11 cellular contexts compared by ENCODE assay signal in genomic region chr2:9803023-9803805, GRCh38. TPM values are rescaled to one million over a fixed set of nuclear protein-coding genes. Genes with fewer than 3 reads are reported as not detected.
A peak's percentile ranks its signal among the peaks of the same experiment; 100 is the strongest.
DNase-seq lines count a peak whose midpoint lies in the region; TF ChIP-seq lines count a peak whose summit lies in the region.
"Had no signal": no experiment of that assay in that cellular context is flagged by ENCODE, and none has a peak within 500 bp of the region (broad histone marks: within the 10 kb centered on the region; RNA-seq: fewer than 3 reads in every experiment).

No MANE protein-coding gene starts in this region.

- H3K27ac ChIP-seq in SJCRH30, result no peak overlapping the region
- peak overlapping the region; percentile 96 for H3K27ac ChIP-seq in smooth muscle cell (ENCODE audit: low read depth)
- H3K27ac ChIP-seq: right lobe of liver had no signal

- H3K9ac ChIP-seq in smooth muscle cell (ENCODE audit: low read depth), result no peak overlapping the region

- H3K27me3 ChIP-seq in SJCRH30 (peaks cover 3% of the 10 kb centered on the region; the same call in 1 of the 2 replicates), smooth muscle cell (ENCODE audit: low read depth) (no peaks in the 10 kb centered on the region)
- H3K27me3 ChIP-seq: right lobe of liver had no signal

- H3F3A ChIP-seq in smooth muscle cell (ENCODE audit: low read depth), result peaks cover 14% of the 10 kb centered on the region

- H2AFZ ChIP-seq in smooth muscle cell (ENCODE audit: low read depth), result no peak overlapping the region

- no peaks in the 10 kb centered on the region for H3K9me3 ChIP-seq in SJCRH30 (replicated peaks)
- no peaks in the 10 kb centered on the region for H3K9me3 ChIP-seq in smooth muscle cell (replicated peaks; ENCODE audit: low read depth)
- H3K9me3 ChIP-seq: right lobe of liver had no signal

- in situ Hi-C loops in G401 (cut with HindIII; ENCODE audit: low sequenced_read_pairs), result loop anchor here (25.0 kb wide), 1 partner anchor 159 kb away; the partner anchor contains the start of gene GRHL1

- TF ChIP-seq CTCF in fibroblast of villous mesenchyme (IDR thresholded peaks at IDR 0.05; ENCODE audit: insufficient read depth, low read depth, low read length) (no peak), smooth muscle cell (IDR thresholded peaks at IDR 0.05; ENCODE audit: borderline replicate concordance, insufficient read depth, poor library complexity, severe bottlenecking) (no peak)

- H3K79me2 ChIP-seq in smooth muscle cell (ENCODE audit: low read depth), result no peaks in the 10 kb centered on the region

- H3K4me2 ChIP-seq in smooth muscle cell, result peak overlapping the region; percentile 66

- WGBS in smooth muscle cell (ENCODE audit: low lambda C conversion rate), result 72% methylated on average over 17 of the region's 17 CpGs

- H4K20me1 ChIP-seq in smooth muscle cell (ENCODE audit: low read depth), result no peaks in the 10 kb centered on the region

- H3K4me3 ChIP-seq in SJCRH30, result no peak overlapping the region
- H3K4me3 ChIP-seq in fibroblast of villous mesenchyme (ENCODE audit: low read depth, low read length), result no peak overlapping the region
- H3K4me3 ChIP-seq in smooth muscle cell, result no peak overlapping the region
- H3K4me3 ChIP-seq: right lobe of liver had no signal

- DNase-seq in NCI-H146 (lab: John Stamatoyannopoulos, UW) (peak; percentile 3), NCI-H146 treated with DMSO at 0.1 percent for 48 hours (lab: John Stamatoyannopoulos, UW; ENCODE audit: unreplicated experiment) (no peak), SJCRH30 (peak; percentile 58 to 61), fibroblast of villous mesenchyme (ENCODE audit: low read depth) (peak; percentile 30), smooth muscle cell (lab: John Stamatoyannopoulos, UW; ENCODE audit: unreplicated experiment) (no peak), G401 (ENCODE audit: low spot score) (no peak), hypothalamus (lab: John Stamatoyannopoulos, UW) (no peak), NCI-H226 (no peak)
- DNase-seq: activated T-cell treated with anti-CD3 and anti-CD28 coated beads, Interleukin-2, amount 50 U/mL, for 72 hours; NCI-H524 had no signal

- H3K4me1 ChIP-seq in SJCRH30, result peaks cover 14% of the 10 kb centered on the region
- peaks cover 16% of the 10 kb centered on the region for H3K4me1 ChIP-seq in smooth muscle cell (ENCODE audit: low read depth)

- H3K36me3 ChIP-seq in SJCRH30, result no peaks in the 10 kb centered on the region
- no peaks in the 10 kb centered on the region for H3K36me3 ChIP-seq in smooth muscle cell (ENCODE audit: low read depth)
- H3K36me3 ChIP-seq: right lobe of liver had no signal

RNA-seq across cellular contexts. Expression of gene TAF1B, which starts 40.1 kb away (rescaled TPM):
- 27.6 and 40.5 TPM in 2 replicates for total RNA-seq in SJCRH30 (2014; rRNA removed; shearing (Covaris generic))
- total RNA-seq in fibroblast of villous mesenchyme (29.8 and 39.3 TPM in 2 replicates), smooth muscle cell (11.2 and 41.9 TPM in 2 replicates)
- 4.5 and 8.5 TPM in 2 replicates for polyA plus RNA-seq in smooth muscle cell
- 56.1 and 70.7 TPM in 2 replicates for total RNA-seq in G401 (2014; rRNA removed; shearing (Covaris generic))

Comparison
In these comparisons a context has a peak if more than half of its experiments do, and no peak if none do; other contexts are left out.
1. DNase-seq: peak in NCI-H146 (single experiment), SJCRH30 (2 of 2) and fibroblast of villous mesenchyme (single experiment); none in NCI-H146 treated with DMSO at 0.1 percent for 48 hours (single experiment), smooth muscle cell (single experiment), G401 (single experiment), hypothalamus (0 of 51) and NCI-H226 (single experiment).